In the genomic region with DNA sequence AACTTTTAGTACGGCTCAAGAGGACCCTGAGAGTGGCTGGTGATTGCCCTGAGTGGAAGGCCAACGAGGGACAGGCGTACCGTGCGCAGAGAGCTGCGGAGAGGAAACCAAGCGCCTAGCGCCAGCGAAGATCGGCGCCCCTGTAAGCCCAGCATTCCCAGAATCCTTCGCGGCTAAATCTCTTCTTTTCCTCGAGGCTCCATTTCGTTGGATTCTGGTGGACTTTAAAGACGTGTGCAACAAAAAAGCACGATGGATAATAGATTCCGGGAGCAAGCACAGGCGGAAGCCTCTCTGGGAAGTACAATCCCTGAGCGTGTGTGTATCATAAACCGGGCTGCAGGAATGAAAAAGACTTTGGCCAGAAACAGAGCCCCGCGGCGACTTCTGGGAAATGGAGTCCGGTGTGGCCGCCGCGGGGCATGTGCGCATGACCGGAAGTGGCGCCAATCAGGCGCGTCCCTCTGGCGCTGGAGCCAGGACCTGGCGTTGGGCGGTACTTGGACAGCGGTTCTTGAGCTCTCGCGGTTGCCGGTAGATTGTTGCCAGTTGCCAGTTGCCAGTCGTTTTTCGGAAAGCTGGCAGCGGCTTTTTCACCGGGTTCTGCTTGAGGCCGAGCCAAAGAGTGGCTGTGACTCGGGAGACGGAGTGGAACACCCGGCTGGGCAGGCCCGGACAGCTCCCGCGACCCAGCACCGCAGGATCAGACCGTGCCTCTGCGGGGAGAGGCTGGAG, we compare ENCODE assay signal across 8 cellular contexts. TPM values are rescaled to one million over a fixed set of nuclear protein-coding genes. Genes with fewer than 3 reads are reported as not detected.
DNase-seq lines count a peak whose midpoint lies in the region; ATAC-seq, FAIRE-seq and TF ChIP-seq lines count a peak whose summit lies in the region.

A gene (plus strand): TSS at position 449 of the 735 bp plus-strand sequence. CDS start 406 bp downstream, outside the sequence.

- H3K27ac ChIP-seq in angular gyrus (ENCODE audit: low read depth, low read length), result peak within 1 kb of the TSS; percentile 96
- peak within 1 kb of the TSS; percentile 86 to 88 for H3K27ac ChIP-seq in right atrium auricular region
- H3K27ac ChIP-seq in prostate gland, result peak within 1 kb of the TSS; percentile 81 to 85

- peak; percentile 94 for DNase-seq in GM18507 (ENCODE audit: extremely low spot score, insufficient read length, low read depth)
- DNase-seq in NCI-H1930 (lab: John Stamatoyannopoulos, UW), result peak; percentile 83 to 87
- peak; percentile 84 to 95 (median 86) for DNase-seq in T-helper 2 cell
- peak; percentile 95 for DNase-seq in right atrium auricular region (ENCODE audit: low spot score)
- peak; percentile 90 for DNase-seq in prostate gland (ENCODE audit: low spot score)
- peak; percentile 95 for DNase-seq in ureter (ENCODE audit: low spot score)

- WGBS in prostate gland, result under 1% methylated on average over 53 of the region's 54 CpGs

- H3K27me3 ChIP-seq in right atrium auricular region (no peaks in the 10 kb centered on the region), prostate gland (replicated peaks; ENCODE audit: insufficient read depth) (no peaks in the 10 kb centered on the region)

- ATAC-seq in HG02973 (IDR thresholded peaks at IDR 0.05; ENCODE audit: unreplicated experiment), result peak; percentile 77

- FAIRE-seq in GM18507 (lab: Jason Lieb, UNC), result peak; percentile 87

- no peaks in the 10 kb centered on the region for H3K9me3 ChIP-seq in right atrium auricular region
- no peaks in the 10 kb centered on the region for H3K9me3 ChIP-seq in prostate gland

- peaks cover 7% of the 10 kb centered on the region for H3K36me3 ChIP-seq in right atrium auricular region
- H3K36me3 ChIP-seq in prostate gland, result no peaks in the 10 kb centered on the region

- H3K4me3 ChIP-seq in right atrium auricular region (peak within 1 kb of the TSS; percentile 73 to 89), prostate gland (peak within 1 kb of the TSS; percentile 69 to 85)

- TF ChIP-seq CTCF in right atrium auricular region (IDR thresholded peaks at IDR 0.05), result peak in 1 of 2 donors; percentile 17
- TF ChIP-seq CTCF in prostate gland (IDR thresholded peaks at IDR 0.05), result peak in 2 of 4 experiments; percentile 22 to 30

- TF ChIP-seq POLR2A in prostate gland (IDR thresholded peaks at IDR 0.05), result peak; percentile 36

- H3K4me1 ChIP-seq in right atrium auricular region (peaks cover 0 to 32% of the 10 kb centered on the region in 2 donors), prostate gland (replicated peaks) (peaks cover 14% of the 10 kb centered on the region)

- intact Hi-C loops in prostate gland (cut with DNase I), result no loop called here

RNA-seq across cellular contexts. Expression of the gene that starts here (rescaled TPM):
- total RNA-seq in right atrium auricular region (1 to 10 TPM; 5.7 TPM), prostate gland (10 to 100 TPM; 14.3 to 14.5 TPM), ureter (13.2 TPM)

Comparison
In these comparisons a context has a peak if more than half of its experiments do, and no peak if none do; other contexts are left out.
1. Peak in every context shown above with its lines: DNase-seq, ATAC-seq, H3K4me3 ChIP-seq and H3K27ac ChIP-seq.